Comparison of ENCODE assay signal across 25 cellular contexts in the genomic region with DNA sequence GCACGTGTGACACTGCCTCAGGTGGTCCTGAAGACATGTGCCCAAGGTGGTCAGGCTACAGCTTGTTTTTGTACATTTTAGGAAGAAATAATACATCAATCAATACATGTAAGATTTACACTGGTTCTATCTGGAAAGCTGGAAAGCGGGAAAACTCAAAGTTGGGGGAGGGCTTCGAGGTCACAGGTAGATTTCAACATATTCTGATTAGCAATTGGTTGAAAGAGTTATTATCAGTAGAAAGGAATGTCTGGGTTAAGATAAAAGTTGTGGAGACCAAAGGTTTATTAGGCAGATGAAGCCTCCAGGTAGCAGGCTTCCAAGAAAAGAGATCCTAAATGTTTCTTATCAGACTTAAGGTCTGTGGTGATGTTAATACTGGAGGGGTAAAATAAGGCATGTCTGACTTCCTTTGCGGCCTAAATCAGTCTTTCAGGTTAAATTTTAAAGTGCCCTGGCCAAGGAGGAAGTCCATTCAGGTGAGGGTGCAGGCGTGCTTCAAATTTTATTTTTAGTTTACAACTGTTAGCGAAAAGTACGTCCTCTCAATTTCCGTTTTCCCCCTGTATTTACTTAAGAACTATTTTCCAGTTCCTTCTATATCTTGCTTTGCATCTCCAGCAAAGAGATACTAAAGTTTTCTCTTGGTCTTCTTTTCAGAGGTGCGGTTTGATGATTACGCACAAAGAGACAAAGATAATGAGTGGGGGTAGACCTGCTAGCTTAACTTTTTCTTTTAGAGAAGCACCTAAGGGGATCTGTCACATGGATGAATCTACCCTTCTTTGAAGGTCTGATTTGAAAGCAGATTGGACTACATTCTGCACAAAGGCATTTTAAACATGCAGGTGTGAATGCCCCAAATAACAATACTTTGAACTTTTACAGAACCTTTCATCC.
DNase-seq lines count a peak whose midpoint lies in the region; ATAC-seq and TF ChIP-seq lines count a peak whose summit lies in the region.
"Had no signal": no experiment of that assay in that cellular context is flagged by ENCODE, and none has a peak within 500 bp of the region (broad histone marks: within the 10 kb centered on the region; RNA-seq: fewer than 3 reads in every experiment).

No MANE protein-coding gene starts in this region.

- H3K9me2 ChIP-seq in hepatocyte (replicated peaks; ENCODE audit: insufficient read depth) = no peaks in the 10 kb centered on the region

- H2AFZ ChIP-seq in hepatocyte = no peak overlapping the region

- H3K4me3 Mint-ChIP-seq in activated CD4-positive, alpha-beta T cell treated with anti-CD3 and anti-CD28 coated beads, Interleukin-2, amount 10 ng/mL, durations not matched to agents 7 days and 5 days = no peak overlapping the region
- H3K4me3 Mint-ChIP-seq in activated CD4-positive, alpha-beta memory T cell treated with anti-CD3 and anti-CD28 coated beads for 36 hours = no peak overlapping the region
- no peak overlapping the region for H3K4me3 Mint-ChIP-seq in chondrocyte (ENCODE audit: unreplicated experiment)
- no peak overlapping the region for H3K4me3 Mint-ChIP-seq in natural killer cell
- H3K4me3 Mint-ChIP-seq: nephron, WTC11 had no signal

- no peaks in the 10 kb centered on the region for H3K9me3 Mint-ChIP-seq in activated CD4-positive, alpha-beta T cell treated with anti-CD3 and anti-CD28 coated beads, Interleukin-2, amount 10 ng/mL, durations not matched to agents 7 days and 5 days
- no peaks in the 10 kb centered on the region for H3K9me3 Mint-ChIP-seq in activated CD4-positive, alpha-beta memory T cell treated with anti-CD3 and anti-CD28 coated beads for 36 hours
- H3K9me3 Mint-ChIP-seq in chondrocyte (ENCODE audit: low read depth) = no peaks in the 10 kb centered on the region
- no peaks in the 10 kb centered on the region for H3K9me3 Mint-ChIP-seq in natural killer cell
- H3K9me3 Mint-ChIP-seq: nephron, WTC11 had no signal

- peaks cover 1% of the 10 kb centered on the region for H3K36me3 Mint-ChIP-seq in activated CD4-positive, alpha-beta T cell treated with anti-CD3 and anti-CD28 coated beads, Interleukin-2, amount 10 ng/mL, durations not matched to agents 7 days and 5 days (ENCODE audit: low read depth)
- H3K36me3 Mint-ChIP-seq in activated CD4-positive, alpha-beta memory T cell treated with anti-CD3 and anti-CD28 coated beads for 36 hours = no peaks in the 10 kb centered on the region
- H3K36me3 Mint-ChIP-seq in chondrocyte (ENCODE audit: low read depth) (no peaks in the 10 kb centered on the region), natural killer cell (no peaks in the 10 kb centered on the region)
- H3K36me3 Mint-ChIP-seq: WTC11 had no signal

- H3K79me2 ChIP-seq in hepatocyte = no peaks in the 10 kb centered on the region

- H3K4me2 ChIP-seq in hepatocyte = peak overlapping the region; percentile 56

- no peaks in the 10 kb centered on the region for H4K20me1 ChIP-seq in hepatocyte (ENCODE audit: insufficient read depth, poor library complexity, severe bottlenecking)

- H3K27ac ChIP-seq in hepatocyte = peak overlapping the region; percentile 37
- H3K27ac ChIP-seq: left ventricle myocardium inferior, SK-N-MC, skin epidermis, suprapubic skin, uterus had no signal

- 61% methylated on average over 10 of the region's 10 CpGs for WGBS in hepatocyte (ENCODE audit: low lambda C conversion rate, missing lambda C conversion rate)

- intact Hi-C loops in activated CD4-positive, alpha-beta memory T cell treated with anti-CD3 and anti-CD28 coated beads for 36 hours (cut with micrococcal nuclease) = no loop called here
- intact Hi-C loops in natural killer cell (cut with micrococcal nuclease) = no loop called here

- ATAC-seq in GM18873 (IDR thresholded peaks at IDR 0.05; ENCODE audit: low FRiP score, unreplicated experiment) = peak; percentile 68
- ATAC-seq in natural killer cell = no peak
- ATAC-seq: gastrocnemius medialis, WTC11 had no signal

- CTCF ChIA-PET in activated CD4-positive, alpha-beta T cell treated with anti-CD3 and anti-CD28 coated beads, Interleukin-2, amount 10 ng/mL, durations not matched to agents 7 days and 5 days (lab: Charles Lee) = interaction anchor here (1.0 to 2.1 kb wide), 5 partner anchors 23 to 270 kb away, joined by 3 to 6 read pairs (median 5); no protein-coding TSS in a partner anchor
- CTCF ChIA-PET in activated CD4-positive, alpha-beta memory T cell treated with anti-CD3 and anti-CD28 coated beads for 36 hours (lab: Charles Lee) = interaction anchor here (1.3 to 3.4 kb wide), 2 partner anchors 13 to 127 kb away, joined by 5 to 17 read pairs; no protein-coding TSS in a partner anchor

- POLR2A ChIA-PET in activated CD4-positive, alpha-beta T cell treated with anti-CD3 and anti-CD28 coated beads, Interleukin-2, amount 10 ng/mL, durations not matched to agents 7 days and 5 days (lab: Charles Lee) = no interaction called here
- POLR2A ChIA-PET in activated CD4-positive, alpha-beta memory T cell treated with anti-CD3 and anti-CD28 coated beads for 36 hours (lab: Charles Lee) = no interaction called here

- no peak for TF ChIP-seq CTCF in hepatocyte (IDR thresholded peaks at IDR 0.05; ENCODE audit: poor library complexity)
- TF ChIP-seq CTCF in chondrocyte (IDR thresholded peaks at IDR 0.05) = no peak
- no peak for TF ChIP-seq CTCF in natural killer cell (IDR thresholded peaks at IDR 0.05)

- H3K27me3 ChIP-seq in hepatocyte = no peaks in the 10 kb centered on the region
- H3K27me3 ChIP-seq: gastrocnemius medialis, suprapubic skin, uterus had no signal

- peaks cover 17% of the 10 kb centered on the region for H3K4me1 Mint-ChIP-seq in activated CD4-positive, alpha-beta T cell treated with anti-CD3 and anti-CD28 coated beads, Interleukin-2, amount 10 ng/mL, durations not matched to agents 7 days and 5 days
- peaks cover 15% of the 10 kb centered on the region for H3K4me1 Mint-ChIP-seq in activated CD4-positive, alpha-beta memory T cell treated with anti-CD3 and anti-CD28 coated beads for 36 hours (ENCODE audit: low read depth)
- H3K4me1 Mint-ChIP-seq in chondrocyte (ENCODE audit: low read depth) = peaks cover 17% of the 10 kb centered on the region
- H3K4me1 Mint-ChIP-seq in natural killer cell = no peaks in the 10 kb centered on the region

- no peaks in the 10 kb centered on the region for H3K9me3 ChIP-seq in hepatocyte (ENCODE audit: low read depth)
- H3K9me3 ChIP-seq: gastrocnemius medialis, left ventricle myocardium inferior, suprapubic skin, uterus had no signal

- H3K4me1 ChIP-seq in hepatocyte (ENCODE audit: insufficient read depth) = peaks cover 10% of the 10 kb centered on the region
- H3K4me1 ChIP-seq: suprapubic skin, uterus had no signal

- H3K4me3 ChIP-seq in hepatocyte = no peak overlapping the region
- H3K4me3 ChIP-seq: gastrocnemius medialis, left ventricle myocardium inferior, SK-N-MC, skin epidermis, suprapubic skin, uterus had no signal

- no peak for DNase-seq in activated CD4-positive, alpha-beta T cell treated with anti-CD3 and anti-CD28 coated beads, Interleukin-2, amount 10 ng/mL, durations not matched to agents 7 days and 5 days
- no peak for DNase-seq in activated CD4-positive, alpha-beta T cell treated with anti-CD3 and anti-CD28 coated beads for 4 hours
- DNase-seq in activated CD4-positive, alpha-beta memory T cell treated with anti-CD3 and anti-CD28 coated beads for 36 hours = no peak
- DNase-seq in hepatocyte (ENCODE audit: low spot score) = no peak
- no peak for DNase-seq in chondrocyte (ENCODE audit: low spot score)
- no peak for DNase-seq in NCI-H345 treated with DMSO at 0.1 percent for 48 hours (lab: John Stamatoyannopoulos, UW; ENCODE audit: unreplicated experiment)
- no peak for DNase-seq in natural killer cell
- DNase-seq: AML-193; amygdala; cortex of kidney; DMS79; gastrocnemius medialis; Kasumi-1; left ventricle myocardium inferior; midbrain; NCI-H1694 treated with DMSO at 0.1 percent for 48 hours; stimulated activated CD4-positive, alpha-beta T cell treated with anti-CD3 and anti-CD28 coated beads, Interleukin-1b, Interleukin-23, amount 100 ng/mL, for 48 hours; T1000; uterus had no signal

- H3K27ac Mint-ChIP-seq in activated CD4-positive, alpha-beta T cell treated with anti-CD3 and anti-CD28 coated beads, Interleukin-2, amount 10 ng/mL, durations not matched to agents 7 days and 5 days = peak overlapping the region; percentile 83
- peak overlapping the region; percentile 54 for H3K27ac Mint-ChIP-seq in activated CD4-positive, alpha-beta memory T cell treated with anti-CD3 and anti-CD28 coated beads for 36 hours
- H3K27ac Mint-ChIP-seq in chondrocyte (ENCODE audit: unreplicated experiment) (no peak overlapping the region), natural killer cell (no peak overlapping the region)
- H3K27ac Mint-ChIP-seq: nephron, WTC11 had no signal

- H3K36me3 ChIP-seq in hepatocyte (replicated peaks; ENCODE audit: insufficient read depth, low read depth) = no peaks in the 10 kb centered on the region
- H3K36me3 ChIP-seq: gastrocnemius medialis, left ventricle myocardium inferior, suprapubic skin, uterus had no signal

- H3K27me3 Mint-ChIP-seq in activated CD4-positive, alpha-beta T cell treated with anti-CD3 and anti-CD28 coated beads, Interleukin-2, amount 10 ng/mL, durations not matched to agents 7 days and 5 days = peaks cover 2% of the 10 kb centered on the region
- H3K27me3 Mint-ChIP-seq in activated CD4-positive, alpha-beta memory T cell treated with anti-CD3 and anti-CD28 coated beads for 36 hours = no peaks in the 10 kb centered on the region
- H3K27me3 Mint-ChIP-seq in chondrocyte (ENCODE audit: low read depth) = no peaks in the 10 kb centered on the region
- H3K27me3 Mint-ChIP-seq in natural killer cell (ENCODE audit: low read depth in 2 of 2) = no peaks in the 10 kb centered on the region

Comparison
In these comparisons a context has a peak if more than half of its experiments do, and no peak if none do; other contexts are left out.
1. H3K27ac Mint-ChIP-seq: peak in activated CD4-positive, alpha-beta T cell treated with anti-CD3 and anti-CD28 coated beads, Interleukin-2, amount 10 ng/mL, durations not matched to agents 7 days and 5 days (single experiment) and activated CD4-positive, alpha-beta memory T cell treated with anti-CD3 and anti-CD28 coated beads for 36 hours (single experiment); none in chondrocyte (single experiment) and natural killer cell (0 of 2).